Comparison of ENCODE assay signal across 1 cellular context in the genomic region with DNA sequence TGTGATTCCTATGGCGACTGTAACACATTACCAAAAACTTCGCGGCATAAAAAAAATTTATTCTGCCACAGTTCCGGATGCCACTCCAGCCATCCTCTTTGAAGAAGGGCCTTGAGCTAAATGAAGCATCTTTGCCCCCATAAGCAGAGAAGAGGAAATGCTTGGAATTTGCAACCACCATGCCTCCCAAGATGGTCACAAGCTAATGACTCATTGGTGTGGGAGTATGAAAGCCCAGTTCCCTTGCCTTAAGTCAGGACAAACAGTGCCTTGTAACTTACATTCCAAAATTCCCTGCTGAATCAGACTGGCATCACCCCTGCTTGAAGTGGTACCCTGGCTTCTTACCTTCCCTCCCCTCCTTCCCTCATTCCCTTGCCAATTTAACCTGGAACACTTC.
TF ChIP-seq lines count a peak whose summit lies in the region.

No MANE protein-coding gene starts in this region.

TF ChIP-seq in H1, 55 proteins besides CTCF, POLR2A, EP300 and RAD21:
- TF ChIP-seq BRCA1 (IDR thresholded peaks at IDR 0.05; ENCODE audit: low read depth, low read length) (no peak), SP1 (IDR thresholded peaks at IDR 0.05; ENCODE audit: low read depth, low read length) (no peak), JUN (IDR thresholded peaks at IDR 0.05; ENCODE audit: low read depth, low read length) (no peak)
